Comparison of ENCODE assay signal across 9 cellular contexts in the genomic region with DNA sequence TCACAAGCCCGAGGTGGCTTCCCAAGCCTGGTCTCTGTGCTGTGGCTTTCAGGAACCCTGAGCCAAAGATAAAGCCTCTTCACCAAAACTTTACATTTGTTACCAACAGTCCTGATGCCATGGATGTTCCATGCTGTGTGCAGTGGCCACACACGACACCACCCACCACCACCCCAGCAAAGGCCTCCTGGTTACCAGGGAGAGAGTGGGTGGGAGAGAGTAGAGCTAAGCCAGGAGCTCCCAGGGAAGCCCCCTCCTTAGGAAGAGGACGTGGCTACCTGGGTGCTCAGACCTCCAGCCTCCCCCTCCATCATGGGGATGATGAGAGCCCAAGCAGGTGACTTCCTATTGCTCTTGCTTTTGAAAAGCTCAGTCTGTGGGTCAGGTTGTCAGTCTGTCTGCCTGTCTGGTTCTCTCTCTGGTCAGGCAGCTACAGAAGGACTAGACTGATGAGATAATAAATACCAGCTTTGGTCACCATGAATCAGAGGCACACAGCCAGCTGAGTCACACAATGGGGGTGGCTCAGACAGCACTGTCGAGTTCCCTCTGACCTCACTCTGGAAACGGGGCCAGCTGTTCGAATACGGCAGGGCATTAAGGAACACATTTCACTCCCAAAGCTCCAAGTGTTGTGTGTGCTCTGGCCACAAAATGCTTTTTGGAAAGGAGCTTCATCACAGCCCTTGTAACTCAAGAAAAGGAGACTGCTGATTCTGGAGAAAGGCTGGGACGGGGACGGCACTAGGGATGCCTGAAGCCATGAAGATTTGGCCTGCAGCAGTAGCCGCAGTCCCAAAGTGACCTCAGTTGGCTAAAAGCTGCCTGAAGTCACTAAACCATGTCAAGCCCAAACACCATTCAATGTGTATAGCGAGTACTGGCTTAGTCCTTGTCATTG.
DNase-seq lines count a peak whose midpoint lies in the region; ATAC-seq and TF ChIP-seq lines count a peak whose summit lies in the region.
"Had no signal": no experiment of that assay in that cellular context is flagged by ENCODE, and none has a peak within 500 bp of the region (broad histone marks: within the 10 kb centered on the region; RNA-seq: fewer than 3 reads in every experiment).

No MANE protein-coding gene starts in this region.

- H3K27ac ChIP-seq in body of pancreas (peak overlapping the region in 2 of 4 donors; percentile 32 to 42), subcutaneous abdominal adipose tissue (ENCODE audit: low read depth, low read length) (peak overlapping the region; percentile 88)
- H3K27ac ChIP-seq: VCaP had no signal

- DNase-seq in HPDE6-E6E7 (ENCODE audit: extremely low spot score) (peak; percentile 95), body of pancreas (peak; percentile 65 to 82 (median 74)), inferior parietal cortex (ENCODE audit: extremely low spot score) (peak; percentile 83), NCI-H510A (lab: John Stamatoyannopoulos, UW) (no peak), NCI-H2171 (lab: John Stamatoyannopoulos, UW) (no peak), UCSD-AML1 (lab: John Stamatoyannopoulos, UW; ENCODE audit: unreplicated experiment) (no peak), KG1 (lab: John Stamatoyannopoulos, UW) (no peak)

- TF ChIP-seq CTCF in body of pancreas (IDR thresholded peaks at IDR 0.05): no peak

- H3K27me3 ChIP-seq in body of pancreas: no peaks in the 10 kb centered on the region
- H3K27me3 ChIP-seq in subcutaneous abdominal adipose tissue (ENCODE audit: control insufficient read depth in 5 of 5, insufficient read depth in 4 of 5, low read length in 5 of 5): no peaks in the 10 kb centered on the region

- intact Hi-C loops in body of pancreas (cut with DNase I): no loop called here

- H3K9me3 ChIP-seq in body of pancreas (no peaks in the 10 kb centered on the region), subcutaneous abdominal adipose tissue (ENCODE audit: control insufficient read depth in 5 of 5, low read length in 5 of 5) (peaks cover 0 to 4% (median 0%) of the 10 kb centered on the region in 5 donors)

- 50 to 51% methylated on average over 9 to 11 of the region's 11 CpGs for WGBS in body of pancreas, 2 donors

- ATAC-seq in body of pancreas: peak; percentile 76

- H3K9ac ChIP-seq in subcutaneous abdominal adipose tissue (ENCODE audit: low read length in 5 of 5): peak overlapping the region in 2 of 5 donors; percentile 40 to 58

- H3K36me3 ChIP-seq in body of pancreas (replicated peaks in 1 of 2; ENCODE audit: insufficient read depth in 1 of 2, low read depth in 2 of 2) (no peaks in the 10 kb centered on the region), subcutaneous abdominal adipose tissue (ENCODE audit: control insufficient read depth in 5 of 5, insufficient read depth in 5 of 5, low read length in 5 of 5) (peaks cover 0 to 16% (median 5%) of the 10 kb centered on the region in 5 donors)

- H3K4me1 ChIP-seq in body of pancreas (peaks cover 12% of the 10 kb centered on the region), subcutaneous abdominal adipose tissue (ENCODE audit: control insufficient read depth in 5 of 5, insufficient read depth in 5 of 5, low read length in 5 of 5) (peaks cover 11 to 41% (median 38%) of the 10 kb centered on the region in 5 donors)

- TF ChIP-seq POLR2A in body of pancreas (IDR thresholded peaks at IDR 0.05): no peak

- H3K4me3 ChIP-seq in body of pancreas (no peak overlapping the region), subcutaneous abdominal adipose tissue (ENCODE audit: low read depth in 1 of 5, low read length in 5 of 5) (no peak overlapping the region)

Comparison
In these comparisons a context has a peak if more than half of its experiments do, and no peak if none do; other contexts are left out.
1. DNase-seq: peak in HPDE6-E6E7 (single experiment), body of pancreas (4 of 4) and inferior parietal cortex (single experiment); none in NCI-H510A (single experiment), NCI-H2171 (single experiment), UCSD-AML1 (single experiment) and KG1 (single experiment).